In the genomic region with DNA sequence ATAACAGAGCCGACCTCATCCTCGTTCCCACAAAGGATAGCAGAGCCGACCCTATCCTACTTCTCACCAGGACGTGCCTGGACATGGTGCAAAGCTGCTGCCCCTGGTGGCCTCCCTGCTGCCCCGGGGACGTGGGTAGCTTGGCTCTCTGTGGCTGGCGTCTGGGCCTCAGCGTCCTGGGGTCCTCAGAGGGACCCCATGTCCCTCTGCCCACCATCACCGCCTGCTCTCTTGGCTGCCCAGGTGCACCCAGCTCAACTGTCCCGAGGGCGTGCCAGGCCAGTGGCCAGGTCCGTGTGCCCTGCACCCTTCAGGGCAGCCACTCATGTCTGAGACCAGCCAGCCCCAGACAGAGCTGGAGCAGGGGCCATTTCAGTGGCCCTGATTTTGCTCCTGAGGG, we compare ENCODE assay signal across 14 cellular contexts. TPM values are rescaled to one million over a fixed set of nuclear protein-coding genes. Genes with fewer than 3 reads are reported as not detected.
"Had no signal": no experiment of that assay in that cellular context is flagged by ENCODE, and none has a peak within 500 bp of the region (broad histone marks: within the 10 kb centered on the region; RNA-seq: fewer than 3 reads in every experiment).

No MANE protein-coding gene starts in this region.

- ATAC-seq: esophagus mucosa, left lung had no signal

- H3K9me3 Mint-ChIP-seq: naive thymus-derived CD4-positive, alpha-beta T cell; nephron progenitor cell had no signal

- H3K27ac Mint-ChIP-seq: naive thymus-derived CD4-positive, alpha-beta T cell; nephron progenitor cell had no signal

- H3K4me3 ChIP-seq: heart right ventricle, left lung, spleen, stomach had no signal

- H3K27ac ChIP-seq: heart right ventricle, left lung, neutrophil, spleen, stomach had no signal

- H3K4me1 ChIP-seq: left lung, stomach had no signal

- H3K36me3 ChIP-seq: heart right ventricle, left lung, neutrophil, spleen, stomach had no signal

- H3K27me3 ChIP-seq: left lung had no signal

- H3K36me3 Mint-ChIP-seq: naive thymus-derived CD4-positive, alpha-beta T cell had no signal

- H3K9me3 ChIP-seq: heart right ventricle, left lung, neutrophil, spleen, stomach had no signal

- DNase-seq: effector memory CD4-positive, alpha-beta T cell; hypothalamus; naive thymus-derived CD4-positive, alpha-beta T cell; nephron progenitor cell; spleen; stimulated activated naive CD4-positive, alpha-beta T cell; stomach; trophoblast cell had no signal

- H3K4me3 Mint-ChIP-seq: naive thymus-derived CD4-positive, alpha-beta T cell; nephron progenitor cell had no signal

- H3K4me1 Mint-ChIP-seq: naive thymus-derived CD4-positive, alpha-beta T cell had no signal

RNA-seq across cellular contexts. Expression of gene NKD2, which starts 8.5 kb away (rescaled TPM):
- total RNA-seq: mononuclear cell had no signal
- polyA plus RNA-seq: fibroblast of lung; naive thymus-derived CD4-positive, alpha-beta T cell had no signal
